ENCODE assay signal across 8 cellular contexts in genomic region chr21:43719748-43720538, GRCh38. TPM values are rescaled to one million over a fixed set of nuclear protein-coding genes. Genes with fewer than 3 reads are reported as not detected.
DNase-seq lines count a peak whose midpoint lies in the region; ATAC-seq, FAIRE-seq and TF ChIP-seq lines count a peak whose summit lies in the region.

No MANE protein-coding gene starts in this region.

- FAIRE-seq in frontal cortex (lab: Jason Lieb, UNC) = no peak

- no peaks in the 10 kb centered on the region for H3K36me3 ChIP-seq in SU-DHL-6 (ENCODE audit: low read length)
- peaks cover 0 to 10% (median 9%) of the 10 kb centered on the region in 4 donors for H3K36me3 ChIP-seq in esophagus muscularis mucosa
- H3K36me3 ChIP-seq in osteoblast (ENCODE audit: insufficient read depth, low read length) = peaks cover 18% of the 10 kb centered on the region

- TF ChIP-seq CTCF in AG04450 (IDR thresholded peaks at IDR 0.05; ENCODE audit: low read depth, low read length) (no peak), SU-DHL-6 (IDR thresholded peaks at IDR 0.05; ENCODE audit: insufficient read depth, low read length, poor library complexity, severe bottlenecking) (no peak), esophagus muscularis mucosa (IDR thresholded peaks at IDR 0.05) (no peak), osteoblast (IDR thresholded peaks at IDR 0.05; ENCODE audit: extremely low read depth, low read depth, low read length) (no peak)

- H3K9me2 ChIP-seq in SU-DHL-6 (replicated peaks; ENCODE audit: insufficient read depth, low read length) = no peaks in the 10 kb centered on the region

- peaks cover 14% of the 10 kb centered on the region for H3F3A ChIP-seq in SU-DHL-6 (ENCODE audit: insufficient read depth)

- ATAC-seq in GM21717 (IDR thresholded peaks at IDR 0.05; ENCODE audit: unreplicated experiment) = peak; percentile 16

- H3K27ac ChIP-seq in AG04450 (ENCODE audit: low read depth, low read length) (peak overlapping the region; percentile 57), SU-DHL-6 (ENCODE audit: low read depth, low read length) (no peak overlapping the region), esophagus muscularis mucosa (replicated peaks in 1 of 4) (peak overlapping the region; percentile 81 to 88 (median 84)), osteoblast (ENCODE audit: low read depth, low read length) (peak overlapping the region; percentile 41)

- no peaks in the 10 kb centered on the region; the same call in 1 of the 2 replicates for H3K9me3 ChIP-seq in AG04450 (ENCODE audit: control insufficient read depth, insufficient read depth, low read length)
- no peaks in the 10 kb centered on the region for H3K9me3 ChIP-seq in SU-DHL-6 (ENCODE audit: insufficient read depth, low read length)
- no peaks in the 10 kb centered on the region for H3K9me3 ChIP-seq in esophagus muscularis mucosa
- H3K9me3 ChIP-seq in osteoblast (ENCODE audit: low read depth, low read length) = no peaks in the 10 kb centered on the region

- peak overlapping the region; percentile 74 for H3K4me2 ChIP-seq in SU-DHL-6 (ENCODE audit: low read depth, low read length, poor library complexity, severe bottlenecking)
- H3K4me2 ChIP-seq in osteoblast (ENCODE audit: insufficient read depth, low read length) = peak overlapping the region; percentile 84

- no peak for TF ChIP-seq EP300 in esophagus muscularis mucosa (IDR thresholded peaks at IDR 0.05)

- intact Hi-C loops in esophagus muscularis mucosa (cut with DNase I) = loop anchor here (5.0 kb wide), 2 partner anchors 58 to 72 kb away; no protein-coding TSS in a partner anchor

- H4K20me1 ChIP-seq in SU-DHL-6 (ENCODE audit: low read depth, low read length) (no peaks in the 10 kb centered on the region), osteoblast (ENCODE audit: insufficient read depth, low read length) (peaks cover 40% of the 10 kb centered on the region)

- H3K27me3 ChIP-seq in AG04450 (ENCODE audit: control insufficient read depth, insufficient read depth, low read length) (no peaks in the 10 kb centered on the region), SU-DHL-6 (ENCODE audit: low read length) (no peaks in the 10 kb centered on the region), esophagus muscularis mucosa (peaks cover 0 to 4% (median 0%) of the 10 kb centered on the region in 4 donors), osteoblast (ENCODE audit: insufficient read depth, low read length) (no peaks in the 10 kb centered on the region)

- H2AFZ ChIP-seq in SU-DHL-6 (ENCODE audit: low read depth, low read length, severe bottlenecking) (peak overlapping the region; percentile 90), osteoblast (ENCODE audit: low read length) (peak overlapping the region; percentile 62)

- peaks cover 28 to 40% (median 38%) of the 10 kb centered on the region in 4 donors for H3K4me1 ChIP-seq in esophagus muscularis mucosa
- peaks cover 22% of the 10 kb centered on the region for H3K4me1 ChIP-seq in osteoblast (ENCODE audit: insufficient read depth, low read length)

- POLR2A ChIA-PET in AG04450 (lab: Yijun Ruan, JAX) = interaction anchor here (0.6 to 1.7 kb wide), 3 partner anchors 8 to 29 kb away, joined by 4 to 20 read pairs (median 5); no protein-coding TSS in a partner anchor

- CTCF ChIA-PET in AG04450 (lab: Charles Lee) = no interaction called here

- peak overlapping the region; percentile 92 for H3K4me3 ChIP-seq in AG04450 (ENCODE audit: low read depth, low read length)
- peak overlapping the region; percentile 82 for H3K4me3 ChIP-seq in SU-DHL-6 (ENCODE audit: insufficient read depth, low read length, poor library complexity, severe bottlenecking)
- H3K4me3 ChIP-seq in esophagus muscularis mucosa = peak overlapping the region; percentile 84 to 95 (median 88)
- peak overlapping the region; percentile 91 for H3K4me3 ChIP-seq in osteoblast (ENCODE audit: insufficient read depth, low read length)

- TF ChIP-seq POLR2A in esophagus muscularis mucosa (IDR thresholded peaks at IDR 0.05; ENCODE audit: low read depth) = no peak

- 27% methylated on average over 24 of the region's 49 CpGs for WGBS in esophagus muscularis mucosa

- H3K9ac ChIP-seq in SU-DHL-6 (ENCODE audit: low read length) = peak overlapping the region; percentile 76

- no peaks in the 10 kb centered on the region for H3K79me2 ChIP-seq in SU-DHL-6 (ENCODE audit: insufficient read depth, low read length)
- H3K79me2 ChIP-seq in osteoblast (ENCODE audit: insufficient read depth, low read length) = peaks cover 57% of the 10 kb centered on the region

- DNase-seq in AG04450 (ENCODE audit: low read depth, low spot score) (no peak), esophagus muscularis mucosa (ENCODE audit: extremely low spot score) (no peak), osteoblast (ENCODE audit: insufficient read length, low spot score, missing footprints) (peak; percentile 76), frontal cortex (ENCODE audit: low spot score in 2 of 2) (no peak), NCI-H1930 (lab: John Stamatoyannopoulos, UW) (no peak), SHP77 treated with DMSO at 0.1 percent for 48 hours (lab: John Stamatoyannopoulos, UW) (no peak)

RNA-seq across cellular contexts. Expression of gene PDXK, which starts 1.0 kb away (rescaled TPM):
- 129 and 142 TPM in 2 replicates for polyA plus RNA-seq in AG04450 (2011; rRNA removed)
- polyA minus RNA-seq in AG04450 (2011; rRNA and poly(A)+ RNA removed) = 163 and 204 TPM in 2 replicates
- total RNA-seq in esophagus muscularis mucosa (10 to 100 TPM; 22.4 to 40.9 (median 31.8) TPM), osteoblast (88.4 and 89.4 TPM in 2 replicates), frontal cortex (22.4 TPM)

RNA-seq across cellular contexts. Expression of gene CSTB, which starts 56.2 kb away (rescaled TPM):
- 54.3 and 62.0 TPM in 2 replicates for polyA plus RNA-seq in AG04450 (2011; rRNA removed)
- 29.1 and 31.3 TPM in 2 replicates for polyA minus RNA-seq in AG04450 (2011; rRNA and poly(A)+ RNA removed)
- total RNA-seq in esophagus muscularis mucosa (10 to 100 TPM in 1 of 4 donors, 1 to 10 TPM in 3; 5.0 to 21.1 (median 8.1) TPM), osteoblast (14.8 and 18.3 TPM in 2 replicates), frontal cortex (6.5 TPM)
